29 cellular contexts compared by ENCODE assay signal in the genomic region with DNA sequence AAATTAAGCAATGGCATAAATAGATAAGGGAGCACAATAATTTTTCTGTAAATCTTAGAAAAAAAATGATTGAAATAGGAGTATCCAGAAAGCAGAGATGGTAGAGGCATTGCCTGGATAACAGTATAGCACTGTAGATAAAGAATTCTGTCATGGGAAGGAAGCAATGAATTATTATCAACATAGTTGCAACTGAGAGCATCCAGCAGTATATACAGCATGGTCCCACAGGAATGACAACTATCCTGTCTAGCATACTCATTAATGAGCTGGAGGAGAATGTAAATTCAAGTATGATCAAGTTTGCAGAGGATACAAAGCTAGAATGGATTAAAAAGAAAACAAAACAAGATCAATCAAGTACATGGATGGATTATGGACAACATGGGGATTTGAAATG.
"Had no signal": no experiment of that assay in that cellular context is flagged by ENCODE, and none has a peak within 500 bp of the region (broad histone marks: within the 10 kb centered on the region; RNA-seq: fewer than 3 reads in every experiment).

No MANE protein-coding gene starts in this region.

- H3K27me3 ChIP-seq: MG63 had no signal

- H3K9me3 ChIP-seq: MG63 had no signal

- H3K4me3 ChIP-seq: MG63, SK-N-MC had no signal

- H3K27ac ChIP-seq: SK-N-MC had no signal

- DNase-seq: activated B cell treated with CpG ODN at 0.5 μM for 24 hours; activated CD4-positive, alpha-beta T cell treated with anti-CD3 and anti-CD28 coated beads for 1 hour; activated CD4-positive, alpha-beta T cell treated with anti-CD3 and anti-CD28 coated beads, Interleukin-2, amount 10 ng/mL, durations not matched to agents 24 days and 14 days; activated CD4-positive, alpha-beta T cell treated with anti-CD3 and anti-CD28 coated beads, Interleukin-2, amount 50 U/mL, for 48 hours; activated CD8-positive, alpha-beta memory T cell treated with anti-CD3 and anti-CD28 coated beads, Interleukin-2, amount 10 ng/mL, durations not matched to agents 7 days and 5 days; activated effector memory CD4-positive, alpha-beta T cell treated with Interleukin-2 at 50 U/mL for 16 hours; activated naive CD4-positive, alpha-beta T cell; activated T-cell treated with anti-CD3 and anti-CD28 coated beads, Interleukin-2, amount 50 U/mL, for 24 hours; amygdala; MG63; MV-4-11; NCI-H1092 treated with DMSO at 0.1 percent for 48 hours; NCI-H1417 treated with DMSO at 0.1 percent for 48 hours; NCI-H1694; NCI-H2029; NCI-H2107; NCI-H2171 treated with DMSO at 0.1 percent for 48 hours; NCI-H226; NCI-H526; NCI-H774; NK-92 treated with Interleukin-12 subunit alpha and Interleukin-12 subunit beta, amount 100 ng/mL, for 24 hours; OCI-M1; RPMI8226; T-cell; T-helper 2 cell; T1000 had no signal

- H3K36me3 ChIP-seq: MG63 had no signal

- ATAC-seq: activated CD8-positive, alpha-beta memory T cell treated with anti-CD3 and anti-CD28 coated beads, Interleukin-2, amount 10 ng/mL, durations not matched to agents 7 days and 5 days; Panc1; Right ventricle myocardium inferior; T-cell had no signal
